11 cellular contexts compared by ENCODE assay signal in genomic region chr2:88472811-88473210, GRCh38. TPM values are rescaled to one million over a fixed set of nuclear protein-coding genes. Genes with fewer than 3 reads are reported as not detected.
"Had no signal": no experiment of that assay in that cellular context is flagged by ENCODE, and none has a peak within 500 bp of the region (broad histone marks: within the 10 kb centered on the region; RNA-seq: fewer than 3 reads in every experiment).

No MANE protein-coding gene starts in this region.

- H3K4me3 Mint-ChIP-seq: GM23338, HFFc6 had no signal

- FAIRE-seq: H54 had no signal

- H3K27ac Mint-ChIP-seq: GM23338, H9, HFFc6 had no signal

- H3K9me3 Mint-ChIP-seq: GM23338, H9, HFFc6 had no signal

- H3K9me3 ChIP-seq: HAP-1 had no signal

- ATAC-seq: GM23338, HCT116 had no signal

- H3K36me3 ChIP-seq: HAP-1 had no signal

- H3K4me3 ChIP-seq: GM23248, GM23338, HAP-1 had no signal

- DNase-seq: GM23248, GOT3, H7, H9, HCEC 1CT, HFFc6 had no signal

- H3K4me1 ChIP-seq: HAP-1 had no signal

- H3K27ac ChIP-seq: GM23248 had no signal

RNA-seq across cellular contexts. Expression of gene FOXI3, which starts 20.3 kb away (rescaled TPM):
- total RNA-seq: GM23248, H4, HFFc6 had no signal
- polyA plus RNA-seq: GM23248 had no signal
